In the genomic region with DNA sequence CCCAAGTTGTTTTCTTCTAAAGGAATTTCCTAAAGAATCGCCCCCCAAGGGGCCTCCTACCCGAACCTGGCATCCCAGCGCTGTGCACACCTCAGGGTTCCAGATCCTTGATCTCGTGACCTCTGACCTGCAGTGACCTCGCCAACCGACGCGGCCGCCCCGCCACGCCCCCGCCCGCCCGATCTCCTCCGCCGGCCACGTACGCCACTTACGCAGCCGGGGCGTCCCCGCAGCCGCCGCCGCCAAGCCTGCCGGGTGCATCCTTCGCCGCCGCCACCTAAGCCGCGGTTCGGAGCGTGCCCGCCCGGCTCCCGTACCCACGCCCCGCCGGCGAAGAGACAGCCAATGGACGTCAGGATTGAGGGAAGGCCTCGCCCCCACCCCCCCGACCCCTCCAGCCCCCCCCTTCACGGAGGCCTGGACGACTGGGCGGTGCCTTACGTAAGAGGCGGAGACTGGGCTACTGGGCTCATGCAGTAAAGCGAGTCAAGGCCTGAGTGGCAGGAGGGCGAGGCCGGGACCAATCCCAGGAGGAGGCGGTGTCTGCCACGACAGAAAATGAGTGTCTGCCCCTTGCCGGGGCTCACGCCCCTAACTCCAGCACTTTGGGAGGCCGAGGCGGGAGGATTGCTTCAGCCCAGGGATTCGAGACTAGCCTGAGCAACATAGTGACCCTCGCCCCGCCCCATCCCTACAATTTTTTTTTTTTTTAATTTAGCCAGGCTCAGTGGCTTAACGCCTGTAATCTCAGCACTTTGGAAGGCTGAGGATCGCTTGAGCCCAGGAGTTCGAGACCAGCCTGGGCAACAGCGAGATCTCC, we compare ENCODE assay signal across 1 cellular context.
TF ChIP-seq lines count a peak whose summit lies in the region.

A gene with protein sequence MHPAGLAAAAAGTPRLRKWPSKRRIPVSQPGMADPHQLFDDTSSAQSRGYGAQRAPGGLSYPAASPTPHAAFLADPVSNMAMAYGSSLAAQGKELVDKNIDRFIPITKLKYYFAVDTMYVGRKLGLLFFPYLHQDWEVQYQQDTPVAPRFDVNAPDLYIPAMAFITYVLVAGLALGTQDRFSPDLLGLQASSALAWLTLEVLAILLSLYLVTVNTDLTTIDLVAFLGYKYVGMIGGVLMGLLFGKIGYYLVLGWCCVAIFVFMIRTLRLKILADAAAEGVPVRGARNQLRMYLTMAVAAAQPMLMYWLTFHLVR (minus strand): TSS at position 291 of the 820 bp plus-strand sequence. CDS start 30 bp downstream, at position 261.

TF ChIP-seq in A549, 52 proteins besides CTCF, POLR2A, EP300 and RAD21 (continued from another document):
- TF ChIP-seq, protein P1, sequence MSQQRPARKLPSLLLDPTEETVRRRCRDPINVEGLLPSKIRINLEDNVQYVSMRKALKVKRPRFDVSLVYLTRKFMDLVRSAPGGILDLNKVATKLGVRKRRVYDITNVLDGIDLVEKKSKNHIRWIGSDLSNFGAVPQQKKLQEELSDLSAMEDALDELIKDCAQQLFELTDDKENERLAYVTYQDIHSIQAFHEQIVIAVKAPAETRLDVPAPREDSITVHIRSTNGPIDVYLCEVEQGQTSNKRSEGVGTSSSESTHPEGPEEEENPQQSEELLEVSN (IDR thresholded peaks at IDR 0.05; ENCODE audit: borderline replicate concordance, low read depth): peak; percentile 61; the same call in 1 of the 2 replicates
- TF ChIP-seq RFX5 (IDR thresholded peaks at IDR 0.05): no peak
- TF ChIP-seq, protein P2, sequence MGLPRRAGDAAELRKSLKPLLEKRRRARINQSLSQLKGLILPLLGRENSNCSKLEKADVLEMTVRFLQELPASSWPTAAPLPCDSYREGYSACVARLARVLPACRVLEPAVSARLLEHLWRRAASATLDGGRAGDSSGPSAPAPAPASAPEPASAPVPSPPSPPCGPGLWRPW (IDR thresholded peaks at IDR 0.05): no peak
- TF ChIP-seq, protein P3, sequence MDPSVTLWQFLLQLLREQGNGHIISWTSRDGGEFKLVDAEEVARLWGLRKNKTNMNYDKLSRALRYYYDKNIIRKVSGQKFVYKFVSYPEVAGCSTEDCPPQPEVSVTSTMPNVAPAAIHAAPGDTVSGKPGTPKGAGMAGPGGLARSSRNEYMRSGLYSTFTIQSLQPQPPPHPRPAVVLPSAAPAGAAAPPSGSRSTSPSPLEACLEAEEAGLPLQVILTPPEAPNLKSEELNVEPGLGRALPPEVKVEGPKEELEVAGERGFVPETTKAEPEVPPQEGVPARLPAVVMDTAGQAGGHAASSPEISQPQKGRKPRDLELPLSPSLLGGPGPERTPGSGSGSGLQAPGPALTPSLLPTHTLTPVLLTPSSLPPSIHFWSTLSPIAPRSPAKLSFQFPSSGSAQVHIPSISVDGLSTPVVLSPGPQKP (IDR thresholded peaks at IDR 0.05; ENCODE audit: low read depth, low read length): no peak
- no peak for TF ChIP-seq HOXB13 (CRISPR knock-in tag; IDR thresholded peaks at IDR 0.05; ENCODE audit: low read depth)
- no peak for TF ChIP-seq KDM5A (IDR thresholded peaks at IDR 0.05)
- no peak for TF ChIP-seq TFCP2L1 (CRISPR knock-in tag; IDR thresholded peaks at IDR 0.05)
- TF ChIP-seq EHF (CRISPR knock-in tag; IDR thresholded peaks at IDR 0.05): no peak
- peak; percentile 32; the same call in 1 of the 2 replicates for TF ChIP-seq POLR2AphosphoS2 (conservative IDR thresholded peaks at IDR 0.05; ENCODE audit: low read length)
- peak; percentile 61 for TF ChIP-seq ESRRA (IDR thresholded peaks at IDR 0.05; ENCODE audit: borderline replicate concordance, low read length)
- TF ChIP-seq PHF8 (IDR thresholded peaks at IDR 0.05; ENCODE audit: borderline replicate concordance, low read depth): peak; percentile 54
- TF ChIP-seq EHMT2 (IDR thresholded peaks at IDR 0.05; ENCODE audit: low read depth): no peak
- TF ChIP-seq RARB (CRISPR knock-in tag; IDR thresholded peaks at IDR 0.05): no peak
- TF ChIP-seq CHD2 (IDR thresholded peaks at IDR 0.05; ENCODE audit: low read length, partially characterized antibody): no peak
- TF ChIP-seq NR3C1 (IDR thresholded peaks at IDR 0.05): no peak
- no peak for TF ChIP-seq HOXA7 (CRISPR knock-in tag; IDR thresholded peaks at IDR 0.05)
- TF ChIP-seq SREBF2 (IDR thresholded peaks at IDR 0.05): no peak
- no peak for TF ChIP-seq HOXB5 (CRISPR knock-in tag; IDR thresholded peaks at IDR 0.05)
- no peak for TF ChIP-seq HDAC2 (IDR thresholded peaks at IDR 0.05)
- peak; percentile 27; the same call in 1 of the 2 replicates for TF ChIP-seq BHLHE40 (IDR thresholded peaks at IDR 0.05; ENCODE audit: low read depth, low read length)
- peak; percentile 44 to 92; a peak in 4 of 5 replicates for TF ChIP-seq JUN (IDR thresholded peaks at IDR 0.05)
- TF ChIP-seq FOSL2 (IDR thresholded peaks at IDR 0.05): no peak
- no peak for TF ChIP-seq FOSL2 (CRISPR knock-in tag; IDR thresholded peaks at IDR 0.05)
- no peak for TF ChIP-seq CBX2 (IDR thresholded peaks at IDR 0.05; ENCODE audit: borderline replicate concordance, low read depth)
- TF ChIP-seq, protein P4, sequence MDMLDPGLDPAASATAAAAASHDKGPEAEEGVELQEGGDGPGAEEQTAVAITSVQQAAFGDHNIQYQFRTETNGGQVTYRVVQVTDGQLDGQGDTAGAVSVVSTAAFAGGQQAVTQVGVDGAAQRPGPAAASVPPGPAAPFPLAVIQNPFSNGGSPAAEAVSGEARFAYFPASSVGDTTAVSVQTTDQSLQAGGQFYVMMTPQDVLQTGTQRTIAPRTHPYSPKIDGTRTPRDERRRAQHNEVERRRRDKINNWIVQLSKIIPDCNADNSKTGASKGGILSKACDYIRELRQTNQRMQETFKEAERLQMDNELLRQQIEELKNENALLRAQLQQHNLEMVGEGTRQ (IDR thresholded peaks at IDR 0.05): no peak
- no peak for TF ChIP-seq ZC3H11A (IDR thresholded peaks at IDR 0.05)
- no peak for TF ChIP-seq ZNF302 (CRISPR knock-in tag; IDR thresholded peaks at IDR 0.05)
- TF ChIP-seq, protein P5, sequence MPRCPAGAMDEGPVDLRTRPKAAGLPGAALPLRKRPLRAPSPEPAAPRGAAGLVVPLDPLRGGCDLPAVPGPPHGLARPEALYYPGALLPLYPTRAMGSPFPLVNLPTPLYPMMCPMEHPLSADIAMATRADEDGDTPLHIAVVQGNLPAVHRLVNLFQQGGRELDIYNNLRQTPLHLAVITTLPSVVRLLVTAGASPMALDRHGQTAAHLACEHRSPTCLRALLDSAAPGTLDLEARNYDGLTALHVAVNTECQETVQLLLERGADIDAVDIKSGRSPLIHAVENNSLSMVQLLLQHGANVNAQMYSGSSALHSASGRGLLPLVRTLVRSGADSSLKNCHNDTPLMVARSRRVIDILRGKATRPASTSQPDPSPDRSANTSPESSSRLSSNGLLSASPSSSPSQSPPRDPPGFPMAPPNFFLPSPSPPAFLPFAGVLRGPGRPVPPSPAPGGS (IDR thresholded peaks at IDR 0.05): no peak; the same call in 2 of the 3 replicates
- TF ChIP-seq, protein P6, sequence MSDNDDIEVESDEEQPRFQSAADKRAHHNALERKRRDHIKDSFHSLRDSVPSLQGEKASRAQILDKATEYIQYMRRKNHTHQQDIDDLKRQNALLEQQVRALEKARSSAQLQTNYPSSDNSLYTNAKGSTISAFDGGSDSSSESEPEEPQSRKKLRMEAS (IDR thresholded peaks at IDR 0.05): peak; percentile 84
- no peak for TF ChIP-seq ZSCAN20 (CRISPR knock-in tag; IDR thresholded peaks at IDR 0.05)
- TF ChIP-seq ZFP36 (IDR thresholded peaks at IDR 0.05; ENCODE audit: borderline replicate concordance, partially characterized antibody): no peak
- TF ChIP-seq FOSB (CRISPR knock-in tag; IDR thresholded peaks at IDR 0.05): no peak
- TF ChIP-seq CEBPB (IDR thresholded peaks at IDR 0.05): peak in 1 of 2 experiments; percentile 79; a peak in 2 of 4 replicates
- peak; percentile 67 for TF ChIP-seq MYC (IDR thresholded peaks at IDR 0.05; ENCODE audit: borderline replicate concordance, low read length)
- no peak for TF ChIP-seq KDM1A (IDR thresholded peaks at IDR 0.05; ENCODE audit: low read depth)
- 0 out of 2 replicates have a peak, but pooled peaks have one; percentile 33 for TF ChIP-seq RCOR1 (IDR thresholded peaks at IDR 0.05; ENCODE audit: low read depth, low read length)
- TF ChIP-seq, protein P7, sequence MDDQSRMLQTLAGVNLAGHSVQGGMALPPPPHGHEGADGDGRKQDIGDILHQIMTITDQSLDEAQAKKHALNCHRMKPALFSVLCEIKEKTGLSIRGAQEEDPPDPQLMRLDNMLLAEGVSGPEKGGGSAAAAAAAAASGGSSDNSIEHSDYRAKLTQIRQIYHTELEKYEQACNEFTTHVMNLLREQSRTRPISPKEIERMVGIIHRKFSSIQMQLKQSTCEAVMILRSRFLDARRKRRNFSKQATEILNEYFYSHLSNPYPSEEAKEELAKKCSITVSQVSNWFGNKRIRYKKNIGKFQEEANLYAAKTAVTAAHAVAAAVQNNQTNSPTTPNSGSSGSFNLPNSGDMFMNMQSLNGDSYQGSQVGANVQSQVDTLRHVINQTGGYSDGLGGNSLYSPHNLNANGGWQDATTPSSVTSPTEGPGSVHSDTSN (IDR thresholded peaks at IDR 0.05): peak; percentile 60; the same call in 1 of the 2 replicates
- no peak for TF ChIP-seq FOXS1 (CRISPR knock-in tag; IDR thresholded peaks at IDR 0.05)
- TF ChIP-seq HEYL (CRISPR knock-in tag; IDR thresholded peaks at IDR 0.05): no peak
- TF ChIP-seq GATA3 (IDR thresholded peaks at IDR 0.05; ENCODE audit: borderline replicate concordance): peak; percentile 9; the same call in 1 of the 2 replicates
- TF ChIP-seq NPAS2 (CRISPR knock-in tag; IDR thresholded peaks at IDR 0.05; ENCODE audit: borderline replicate concordance): no peak
- TF ChIP-seq TP53 (CRISPR knock-in tag; IDR thresholded peaks at IDR 0.05): no peak
